Comparison of ENCODE assay signal across 15 cellular contexts in genomic region chr11:73380321-73380720, GRCh38. TPM values are rescaled to one million over a fixed set of nuclear protein-coding genes. Genes with fewer than 3 reads are reported as not detected.
DNase-seq lines count a peak whose midpoint lies in the region; ATAC-seq and TF ChIP-seq lines count a peak whose summit lies in the region.
"Had no signal": no experiment of that assay in that cellular context is flagged by ENCODE, and none has a peak within 500 bp of the region (broad histone marks: within the 10 kb centered on the region; RNA-seq: fewer than 3 reads in every experiment).

No MANE protein-coding gene starts in this region.

- intact Hi-C loops in CD14-positive monocyte (cut with micrococcal nuclease) = no loop called here
- intact Hi-C loops in naive thymus-derived CD4-positive, alpha-beta T cell (cut with micrococcal nuclease) = no loop called here
- intact Hi-C loops in thyroid gland (cut with DNase I) = no loop called here

- H3K4me1 ChIP-seq in DOHH2 (ENCODE audit: control insufficient read depth, low read length) (peaks cover 88% of the 10 kb centered on the region), thyroid gland (peaks cover 15 to 37% of the 10 kb centered on the region in 2 donors)
- H3K4me1 ChIP-seq in naive thymus-derived CD4-positive, alpha-beta T cell (ENCODE audit: control insufficient read depth in 2 of 2, insufficient read depth in 2 of 2, low read length in 2 of 2) = peaks cover 11 to 40% of the 10 kb centered on the region in 2 donors

- peaks cover 23% of the 10 kb centered on the region for H3F3A ChIP-seq in DOHH2 (ENCODE audit: control insufficient read depth, insufficient read depth)

- peak overlapping the region; percentile 92 for H3K27ac ChIP-seq in DOHH2 (ENCODE audit: low read depth, low read length)
- H3K27ac ChIP-seq in naive thymus-derived CD4-positive, alpha-beta T cell (ENCODE audit: low read depth, low read length) = no peak overlapping the region
- H3K27ac ChIP-seq in thyroid gland = no peak overlapping the region
- H3K27ac ChIP-seq: parathyroid adenoma, vagina had no signal

- WGBS in thyroid gland, 2 donors = 69 to 70% methylated on average over 5 to 7 of the region's 8 CpGs

- H3K9me3 Mint-ChIP-seq in CD14-positive monocyte = no peaks in the 10 kb centered on the region
- H3K9me3 Mint-ChIP-seq in naive thymus-derived CD4-positive, alpha-beta T cell = no peaks in the 10 kb centered on the region
- H3K9me3 Mint-ChIP-seq: activated CD4-positive, alpha-beta T cell treated with anti-CD3 and anti-CD28 coated beads, Interleukin-2, amount 10 ng/mL, durations not matched to agents 7 days and 5 days had no signal

- POLR2A ChIA-PET in naive thymus-derived CD4-positive, alpha-beta T cell (lab: Charles Lee) = interaction anchor here (1.2 to 1.8 kb wide), 2 partner anchors 9 to 13 kb away, joined by 4 to 6 read pairs; no protein-coding TSS in a partner anchor

- no peak for TF ChIP-seq POLR2A in thyroid gland (IDR thresholded peaks at IDR 0.05)

- DNase-seq in CD14-positive monocyte (ENCODE audit: low spot score) = peak; percentile 69
- DNase-seq in T-helper 17 cell = no peak
- no peak for DNase-seq in naive thymus-derived CD4-positive, alpha-beta T cell
- DNase-seq in thyroid gland = no peak
- DNase-seq: activated CD4-positive, alpha-beta T cell treated with anti-CD3 and anti-CD28 coated beads, Interleukin-2, amount 10 ng/mL, durations not matched to agents 7 days and 5 days; activated naive CD4-positive, alpha-beta T cell treated with Interleukin-2 at 50 U/mL for 16 hours; cortex of kidney; DMS 273 treated with DMSO at 0.1 percent for 48 hours; NCI-H1694; SK-N-SH had no signal

- peaks cover 88% of the 10 kb centered on the region for H3K4me1 Mint-ChIP-seq in CD14-positive monocyte
- H3K4me1 Mint-ChIP-seq in T-helper 17 cell = peaks cover 47% of the 10 kb centered on the region
- H3K4me1 Mint-ChIP-seq in naive thymus-derived CD4-positive, alpha-beta T cell = peaks cover 52 to 78% (median 72%) of the 10 kb centered on the region in 7 donors

- no peaks in the 10 kb centered on the region for H3K9me2 ChIP-seq in DOHH2 (replicated peaks; ENCODE audit: control insufficient read depth, low read length)
- H3K9me2 ChIP-seq: SK-N-SH had no signal

- no peak for TF ChIP-seq CTCF in CD14-positive monocyte (IDR thresholded peaks at IDR 0.05)
- TF ChIP-seq CTCF in DOHH2 (IDR thresholded peaks at IDR 0.05; ENCODE audit: low read depth, low read length, poor library complexity, severe bottlenecking) = no peak
- TF ChIP-seq CTCF in thyroid gland (IDR thresholded peaks at IDR 0.05) = no peak

- H3K4me3 ChIP-seq in DOHH2 (ENCODE audit: low read length) (peak overlapping the region; percentile 80), thyroid gland (replicated peaks in 1 of 3) (no peak overlapping the region)
- H3K4me3 ChIP-seq in naive thymus-derived CD4-positive, alpha-beta T cell (ENCODE audit: low read length) = no peak overlapping the region
- H3K4me3 ChIP-seq: vagina had no signal

- CTCF ChIA-PET in naive thymus-derived CD4-positive, alpha-beta T cell (lab: Charles Lee) = no interaction called here

- ATAC-seq in T-helper 17 cell = no peak
- ATAC-seq in naive thymus-derived CD4-positive, alpha-beta T cell = no peak
- no peak for ATAC-seq in GM19023 (IDR thresholded peaks at IDR 0.05; ENCODE audit: unreplicated experiment)
- no peak for ATAC-seq in GM18870 (IDR thresholded peaks at IDR 0.05; ENCODE audit: unreplicated experiment)

- H3K27ac Mint-ChIP-seq in CD14-positive monocyte (peak overlapping the region; percentile 91 to 99 (median 98)), T-helper 17 cell (peak overlapping the region; percentile 73)
- peak overlapping the region in 5 of 9 donors; percentile 25 to 99 (median 42) for H3K27ac Mint-ChIP-seq in naive thymus-derived CD4-positive, alpha-beta T cell

- H3K4me2 ChIP-seq in DOHH2 (ENCODE audit: low read length) = peak overlapping the region; percentile 88
- H3K4me2 ChIP-seq: SK-N-SH had no signal

- H3K36me3 ChIP-seq in DOHH2 (ENCODE audit: control insufficient read depth, low read length) (peaks cover 69% of the 10 kb centered on the region), thyroid gland (no peaks in the 10 kb centered on the region)
- no peaks in the 10 kb centered on the region for H3K36me3 ChIP-seq in naive thymus-derived CD4-positive, alpha-beta T cell (ENCODE audit: control insufficient read depth in 2 of 3, insufficient read depth in 3 of 3, low read length in 3 of 3)
- H3K36me3 ChIP-seq: vagina had no signal

- H4K20me1 ChIP-seq in DOHH2 (ENCODE audit: control insufficient read depth, insufficient read depth, low read depth, low read length) = peaks cover 15% of the 10 kb centered on the region

- H3K79me2 ChIP-seq in DOHH2 (ENCODE audit: control insufficient read depth, low read length) = peaks cover 93% of the 10 kb centered on the region
- H3K79me2 ChIP-seq: parathyroid adenoma had no signal

- H3K4me3 Mint-ChIP-seq in CD14-positive monocyte = peak overlapping the region; percentile 71 to 98
- no peak overlapping the region for H3K4me3 Mint-ChIP-seq in T-helper 17 cell
- H3K4me3 Mint-ChIP-seq in naive thymus-derived CD4-positive, alpha-beta T cell = no peak overlapping the region
- H3K4me3 Mint-ChIP-seq: activated CD4-positive, alpha-beta T cell treated with anti-CD3 and anti-CD28 coated beads, Interleukin-2, amount 10 ng/mL, durations not matched to agents 7 days and 5 days had no signal

- H3K27me3 Mint-ChIP-seq in CD14-positive monocyte (ENCODE audit: low read depth in 3 of 3) (peaks cover 0 to 5% (median 0%) of the 10 kb centered on the region in 3 donors), T-helper 17 cell (no peaks in the 10 kb centered on the region)
- H3K27me3 Mint-ChIP-seq in naive thymus-derived CD4-positive, alpha-beta T cell = no peaks in the 10 kb centered on the region
- H3K27me3 Mint-ChIP-seq: activated CD4-positive, alpha-beta T cell treated with anti-CD3 and anti-CD28 coated beads, Interleukin-2, amount 10 ng/mL, durations not matched to agents 7 days and 5 days had no signal

- no peaks in the 10 kb centered on the region for H3K27me3 ChIP-seq in DOHH2 (ENCODE audit: control insufficient read depth, low read length)
- no peaks in the 10 kb centered on the region for H3K27me3 ChIP-seq in naive thymus-derived CD4-positive, alpha-beta T cell (ENCODE audit: control insufficient read depth in 2 of 2, insufficient read depth in 2 of 2, low read length in 2 of 2)
- no peaks in the 10 kb centered on the region for H3K27me3 ChIP-seq in thyroid gland
- H3K27me3 ChIP-seq: vagina had no signal

- H3K36me3 Mint-ChIP-seq in CD14-positive monocyte (peaks cover 42 to 59% of the 10 kb centered on the region in 2 donors), T-helper 17 cell (ENCODE audit: low read depth) (peaks cover 3% of the 10 kb centered on the region)
- peaks cover 0 to 9% (median 0%) of the 10 kb centered on the region in 5 donors for H3K36me3 Mint-ChIP-seq in naive thymus-derived CD4-positive, alpha-beta T cell

- no peaks in the 10 kb centered on the region for H3K9me3 ChIP-seq in DOHH2 (ENCODE audit: control insufficient read depth, insufficient read depth, low read length)
- H3K9me3 ChIP-seq in T-helper 17 cell (ENCODE audit: control insufficient read depth, low read length, poor library complexity, severe bottlenecking) = no peaks in the 10 kb centered on the region
- no peaks in the 10 kb centered on the region for H3K9me3 ChIP-seq in naive thymus-derived CD4-positive, alpha-beta T cell (ENCODE audit: control insufficient read depth in 2 of 3, low read length in 3 of 3)
- H3K9me3 ChIP-seq in thyroid gland = no peaks in the 10 kb centered on the region
- H3K9me3 ChIP-seq: SK-N-SH, vagina had no signal

RNA-seq across cellular contexts. Expression of gene RELT, which starts 4.1 kb away (rescaled TPM):
- 10 to 100 TPM; 16.4 to 27.3 TPM for polyA plus RNA-seq in CD14-positive monocyte
- total RNA-seq in T-helper 17 cell (100 to 1,000 TPM; 139 to 169 TPM), thyroid gland (1 to 10 TPM; 1.6 to 3.5 (median 1.9) TPM)
- total RNA-seq in naive thymus-derived CD4-positive, alpha-beta T cell = 100 to 1,000 TPM in 2 of 5 experiments, 10 to 100 TPM in 3; 11.9 to 275 (median 28.4) TPM
- polyA plus RNA-seq in naive thymus-derived CD4-positive, alpha-beta T cell = 1 to 10 TPM; 2.0 to 6.4 TPM

Comparison
In these comparisons a context has a peak if more than half of its experiments do, and no peak if none do; other contexts are left out.
1. H3K27ac Mint-ChIP-seq: peak in every context shown above with its lines; median percentile 98 in CD14-positive monocyte; 73 in T-helper 17 cell; 42 in naive thymus-derived CD4-positive, alpha-beta T cell.
2. H3K4me3 Mint-ChIP-seq: peak in CD14-positive monocyte (2 of 2); none in T-helper 17 cell (single experiment) and naive thymus-derived CD4-positive, alpha-beta T cell (0 of 10).